Comparison of ENCODE assay signal across 28 cellular contexts in the genomic region with DNA sequence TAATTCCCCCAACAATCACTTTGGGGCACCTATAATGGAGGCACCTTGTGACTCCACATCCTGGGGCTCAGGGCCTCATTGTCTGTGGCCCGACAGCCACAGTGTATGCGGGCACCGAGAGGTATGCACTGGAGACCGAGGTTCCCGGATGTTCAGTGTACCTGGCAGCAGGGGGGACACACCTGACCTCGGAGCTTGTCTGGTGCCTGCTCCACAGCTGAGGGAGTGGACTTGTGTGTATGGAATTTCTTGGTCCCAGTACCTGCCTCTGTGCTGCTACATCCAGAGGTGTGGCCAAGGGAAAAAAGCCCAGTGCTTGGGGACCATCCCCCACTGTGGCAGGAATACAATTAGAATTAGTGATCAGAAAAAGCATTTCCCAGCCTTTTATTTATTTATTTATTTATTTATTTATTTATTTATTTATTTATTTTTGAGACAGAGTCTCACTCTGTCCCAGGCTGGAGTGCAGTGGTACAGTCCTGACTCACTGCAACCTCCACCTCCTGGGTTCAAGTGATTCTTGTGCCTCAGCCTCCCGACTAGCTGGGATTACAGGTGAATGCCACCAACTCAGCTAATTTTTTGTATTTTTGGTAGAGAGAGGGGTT.
"Had no signal": no experiment of that assay in that cellular context is flagged by ENCODE, and none has a peak within 500 bp of the region (broad histone marks: within the 10 kb centered on the region; RNA-seq: fewer than 3 reads in every experiment).

No MANE protein-coding gene starts in this region.

- H3K4me1 Mint-ChIP-seq: activated naive CD4-positive, alpha-beta T cell treated with anti-CD3 and anti-CD28 coated beads, Interleukin-2, amount 50 U/mL, for 24 hours; activated T-helper 17 cell treated with anti-CD3 and anti-CD28 coated beads, Interleukin-2, amount 50 U/mL, for 72 hours; central memory CD8-positive, alpha-beta T cell; immature natural killer cell; naive thymus-derived CD8-positive, alpha-beta T cell had no signal

- H3K36me3 ChIP-seq: gastrocnemius medialis, neural progenitor cell, right atrium auricular region, stomach, thyroid gland had no signal

- H3K27me3 ChIP-seq: right atrium auricular region, thyroid gland had no signal

- H3K4me3 ChIP-seq: gastrocnemius medialis, hepatocyte, neural progenitor cell, right atrium auricular region, stomach, thyroid gland had no signal

- H3K27ac ChIP-seq: gastrocnemius medialis, hepatocyte, neural progenitor cell, right atrium auricular region, stomach, thyroid gland had no signal

- H3K4me1 ChIP-seq: right atrium auricular region, thyroid gland had no signal

- H3K36me3 Mint-ChIP-seq: activated naive CD4-positive, alpha-beta T cell treated with anti-CD3 and anti-CD28 coated beads, Interleukin-2, amount 50 U/mL, for 24 hours; neural progenitor cell had no signal

- ATAC-seq: activated CD8-positive, alpha-beta T cell treated with anti-CD3 and anti-CD28 coated beads for 36 hours; activated naive CD8-positive, alpha-beta T cell treated with anti-CD3 and anti-CD28 coated beads, Interleukin-2, amount 50 U/mL, for 24 hours; activated T-cell treated with anti-CD3 and anti-CD28 coated beads, Interleukin-2, amount 50 U/mL, for 4 hours; gastrocnemius medialis; left colon; naive thymus-derived CD8-positive, alpha-beta T cell; stimulated activated naive B cell treated with anti-CD40 and anti-IgM and Interleukin-4, amounts not matched to agents 10 μg/mL and 1 μg/mL and 100 μg/mL, for 72 hours had no signal

- H3K9me3 ChIP-seq: gastrocnemius medialis, right atrium auricular region, stomach, thyroid gland had no signal

- H3K9me3 Mint-ChIP-seq: activated CD8-positive, alpha-beta T cell treated with anti-CD3 and anti-CD28 coated beads for 36 hours; activated naive CD8-positive, alpha-beta T cell treated with anti-CD3 and anti-CD28 coated beads, Interleukin-2, amount 50 U/mL, for 24 hours; activated T-cell treated with anti-CD3 and anti-CD28 coated beads, Interleukin-2, amount 50 U/mL, for 4 hours; activated T-helper 17 cell treated with anti-CD3 and anti-CD28 coated beads, Interleukin-2, amount 50 U/mL, for 72 hours; central memory CD8-positive, alpha-beta T cell; immature natural killer cell; naive thymus-derived CD8-positive, alpha-beta T cell; neural progenitor cell; stimulated activated naive B cell treated with anti-CD40 and anti-IgM and Interleukin-4, amounts not matched to agents 10 μg/mL and 1 μg/mL and 100 μg/mL, for 72 hours; T-helper 1 cell treated with Interleukin-12 subunit alpha and Interleukin-12 subunit beta and Interleukin-4 antibody, amounts not matched to agents 30 μg/mL and 1 μg/mL, for 36 hours had no signal

- DNase-seq: activated CD4-positive, alpha-beta T cell treated with anti-CD3 and anti-CD28 coated beads for 1 hour; activated CD4-positive, alpha-beta T cell treated with anti-CD3 and anti-CD28 coated beads, Interleukin-2, amount 50 U/mL, for 1 hour; activated CD8-positive, alpha-beta T cell treated with anti-CD3 and anti-CD28 coated beads for 36 hours; activated gamma-delta T cell treated with Interleukin-2 at 50 U/mL for 16 hours; activated naive CD8-positive, alpha-beta T cell treated with anti-CD3 and anti-CD28 coated beads, Interleukin-2, amount 50 U/mL, for 24 hours; activated T-cell treated with anti-CD3 and anti-CD28 coated beads, Interleukin-2, amount 50 U/mL, for 4 hours; amygdala; effector CD8-positive, alpha-beta T cell; erythroblast; gastrocnemius medialis; glutamatergic neuron; immature natural killer cell; kidney; left colon; naive thymus-derived CD8-positive, alpha-beta T cell; stimulated activated CD4-positive, alpha-beta T cell treated with anti-CD3 and anti-CD28 coated beads, Interleukin-15, amount 100 ng/mL, for 24 hours; stimulated activated CD4-positive, alpha-beta T cell treated with anti-CD3 and anti-CD28 coated beads, Interleukin-2, amount 100 ng/mL, for 24 hours; stimulated activated naive B cell treated with anti-CD40 and anti-IgM and Interleukin-4, amounts not matched to agents 10 μg/mL and 1 μg/mL and 100 μg/mL, for 72 hours; stomach; T-helper 9 cell; thyroid gland had no signal

- H3K27ac Mint-ChIP-seq: activated CD8-positive, alpha-beta T cell treated with anti-CD3 and anti-CD28 coated beads for 36 hours; activated naive CD4-positive, alpha-beta T cell treated with anti-CD3 and anti-CD28 coated beads, Interleukin-2, amount 50 U/mL, for 24 hours; activated naive CD8-positive, alpha-beta T cell treated with anti-CD3 and anti-CD28 coated beads, Interleukin-2, amount 50 U/mL, for 24 hours; activated T-helper 17 cell treated with anti-CD3 and anti-CD28 coated beads, Interleukin-2, amount 50 U/mL, for 72 hours; immature natural killer cell; naive thymus-derived CD8-positive, alpha-beta T cell; neural progenitor cell; stimulated activated naive B cell treated with anti-CD40 and anti-IgM and Interleukin-4, amounts not matched to agents 10 μg/mL and 1 μg/mL and 100 μg/mL, for 72 hours; T-helper 1 cell treated with Interleukin-12 subunit alpha and Interleukin-12 subunit beta and Interleukin-4 antibody, amounts not matched to agents 30 μg/mL and 1 μg/mL, for 36 hours had no signal

- H3K79me2 ChIP-seq: hepatocyte had no signal

- H3K4me2 ChIP-seq: hepatocyte had no signal

- H3K9ac ChIP-seq: neural progenitor cell had no signal

- H2AFZ ChIP-seq: hepatocyte, neural progenitor cell had no signal

- H3K4me3 Mint-ChIP-seq: activated CD8-positive, alpha-beta T cell treated with anti-CD3 and anti-CD28 coated beads for 36 hours; activated naive CD4-positive, alpha-beta T cell treated with anti-CD3 and anti-CD28 coated beads, Interleukin-2, amount 50 U/mL, for 24 hours; activated naive CD8-positive, alpha-beta T cell treated with anti-CD3 and anti-CD28 coated beads, Interleukin-2, amount 50 U/mL, for 24 hours; activated T-cell treated with anti-CD3 and anti-CD28 coated beads, Interleukin-2, amount 50 U/mL, for 4 hours; activated T-helper 17 cell treated with anti-CD3 and anti-CD28 coated beads, Interleukin-2, amount 50 U/mL, for 72 hours; central memory CD8-positive, alpha-beta T cell; immature natural killer cell; naive thymus-derived CD8-positive, alpha-beta T cell; stimulated activated naive B cell treated with anti-CD40 and anti-IgM and Interleukin-4, amounts not matched to agents 10 μg/mL and 1 μg/mL and 100 μg/mL, for 72 hours; T-helper 1 cell treated with Interleukin-12 subunit alpha and Interleukin-12 subunit beta and Interleukin-4 antibody, amounts not matched to agents 30 μg/mL and 1 μg/mL, for 36 hours had no signal
